18 cellular contexts compared by ENCODE assay signal in the genomic region with DNA sequence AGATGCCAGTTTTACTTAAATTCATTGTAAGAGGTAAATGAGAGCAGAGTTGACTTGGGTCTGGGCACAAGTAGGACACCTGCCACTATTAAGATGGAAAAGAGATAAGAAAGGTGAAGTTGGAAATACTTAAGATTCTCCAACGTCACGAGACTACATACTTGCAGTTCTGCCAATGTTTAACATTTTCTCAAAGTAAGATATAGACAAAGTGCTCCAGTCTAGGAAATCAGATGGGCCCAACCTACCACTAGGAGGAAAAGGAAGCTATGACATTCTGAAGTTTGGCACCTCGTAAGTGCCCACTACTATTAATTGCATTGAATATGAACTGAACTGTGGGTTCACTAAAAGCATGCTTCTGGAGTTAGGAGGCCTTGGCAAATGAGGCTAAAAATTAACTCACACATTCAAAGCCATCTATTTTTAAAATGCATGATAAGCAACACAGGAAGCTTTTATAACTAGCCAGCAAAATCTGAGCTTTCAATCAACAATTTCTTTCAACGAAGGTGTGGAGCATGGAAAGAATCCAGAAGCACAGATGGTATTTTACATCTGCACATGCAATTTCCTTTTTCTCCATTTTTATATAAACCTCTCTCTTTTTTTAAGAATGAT.
A peak's percentile ranks its signal among the peaks of the same experiment; 100 is the strongest.
DNase-seq lines count a peak whose midpoint lies in the region; ATAC-seq and TF ChIP-seq lines count a peak whose summit lies in the region.
"Had no signal": no experiment of that assay in that cellular context is flagged by ENCODE, and none has a peak within 500 bp of the region (broad histone marks: within the 10 kb centered on the region; RNA-seq: fewer than 3 reads in every experiment).

No MANE protein-coding gene starts in this region.

- H3K9me3 ChIP-seq in body of pancreas (no peaks in the 10 kb centered on the region), heart right ventricle (no peaks in the 10 kb centered on the region), left lung (no peaks in the 10 kb centered on the region)
- H3K9me3 ChIP-seq: Peyer's patch had no signal

- TF ChIP-seq CTCF in body of pancreas (IDR thresholded peaks at IDR 0.05), result peak in 2 of 7 experiments; percentile 7 to 13
- no peak for TF ChIP-seq CTCF in heart right ventricle (IDR thresholded peaks at IDR 0.05)
- TF ChIP-seq CTCF in left lung (IDR thresholded peaks at IDR 0.05), result no peak

- WGBS in body of pancreas, 2 donors, result 9 to 16% methylated on average over 4 of the region's 4 CpGs
- WGBS in heart right ventricle, 2 donors, result 8 to 20% methylated on average over 4 of the region's 4 CpGs

- H3K27me3 Mint-ChIP-seq in activated naive CD4-positive, alpha-beta T cell treated with anti-CD3 and anti-CD28 coated beads, Interleukin-2, amount 10 ng/mL, durations not matched to agents 7 days and 5 days, result no peaks in the 10 kb centered on the region
- H3K27me3 Mint-ChIP-seq: CD4-positive, CD25-positive, alpha-beta regulatory T cell had no signal

- H3K36me3 ChIP-seq in body of pancreas (replicated peaks in 1 of 2; ENCODE audit: insufficient read depth in 1 of 2, low read depth in 2 of 2) (no peaks in the 10 kb centered on the region), heart right ventricle (no peaks in the 10 kb centered on the region), left lung (no peaks in the 10 kb centered on the region)
- H3K36me3 ChIP-seq: Peyer's patch had no signal

- no peaks in the 10 kb centered on the region for H3K36me3 Mint-ChIP-seq in activated naive CD4-positive, alpha-beta T cell treated with anti-CD3 and anti-CD28 coated beads, Interleukin-2, amount 10 ng/mL, durations not matched to agents 7 days and 5 days
- H3K36me3 Mint-ChIP-seq: CD4-positive, CD25-positive, alpha-beta regulatory T cell; IgD-negative memory B cell had no signal

- H3K27ac ChIP-seq in body of pancreas, result peak overlapping the region in 3 of 4 donors; percentile 25 to 42 (median 33)
- H3K27ac ChIP-seq in heart right ventricle, result peak overlapping the region in 8 of 10 donors; percentile 8 to 70 (median 62)
- no peak overlapping the region for H3K27ac ChIP-seq in left lung
- H3K27ac ChIP-seq: Peyer's patch had no signal

- peaks cover 2% of the 10 kb centered on the region for H3K9me3 Mint-ChIP-seq in activated naive CD4-positive, alpha-beta T cell treated with anti-CD3 and anti-CD28 coated beads, Interleukin-2, amount 10 ng/mL, durations not matched to agents 7 days and 5 days

- TF ChIP-seq POLR2A in body of pancreas (IDR thresholded peaks at IDR 0.05), result no peak

- intact Hi-C loops in body of pancreas (cut with DNase I), result no loop called here
- intact Hi-C loops in heart right ventricle (cut with DNase I), result no loop called here
- intact Hi-C loops in left lung (cut with DNase I), result no loop called here

- H3K4me1 Mint-ChIP-seq in activated naive CD4-positive, alpha-beta T cell treated with anti-CD3 and anti-CD28 coated beads, Interleukin-2, amount 10 ng/mL, durations not matched to agents 7 days and 5 days, result no peaks in the 10 kb centered on the region
- H3K4me1 Mint-ChIP-seq: CD4-positive, CD25-positive, alpha-beta regulatory T cell; IgD-negative memory B cell had no signal

- H3K27me3 ChIP-seq in body of pancreas, result no peaks in the 10 kb centered on the region
- no peaks in the 10 kb centered on the region for H3K27me3 ChIP-seq in heart right ventricle
- H3K27me3 ChIP-seq in left lung, result no peaks in the 10 kb centered on the region
- H3K27me3 ChIP-seq: Peyer's patch had no signal

- in situ Hi-C loops in G401 (cut with HindIII; ENCODE audit: low sequenced_read_pairs), result no loop called here

- ATAC-seq in body of pancreas (peak; percentile 64), heart right ventricle (peak; percentile 18 to 88 (median 64)), left lung (peak; percentile 67)

- no peak overlapping the region for H3K4me3 Mint-ChIP-seq in activated naive CD4-positive, alpha-beta T cell treated with anti-CD3 and anti-CD28 coated beads, Interleukin-2, amount 10 ng/mL, durations not matched to agents 7 days and 5 days
- H3K4me3 Mint-ChIP-seq: CD4-positive, CD25-positive, alpha-beta regulatory T cell; IgD-negative memory B cell had no signal

- H3K27ac Mint-ChIP-seq in activated naive CD4-positive, alpha-beta T cell treated with anti-CD3 and anti-CD28 coated beads, Interleukin-2, amount 10 ng/mL, durations not matched to agents 7 days and 5 days, result no peak overlapping the region
- H3K27ac Mint-ChIP-seq: CD4-positive, CD25-positive, alpha-beta regulatory T cell; IgD-negative memory B cell had no signal

- CTCF ChIA-PET in activated naive CD4-positive, alpha-beta T cell treated with anti-CD3 and anti-CD28 coated beads, Interleukin-2, amount 10 ng/mL, durations not matched to agents 7 days and 5 days (lab: Charles Lee), result no interaction called here

- H3K4me3 ChIP-seq in body of pancreas, result no peak overlapping the region
- no peak overlapping the region for H3K4me3 ChIP-seq in heart right ventricle
- no peak overlapping the region for H3K4me3 ChIP-seq in left lung
- H3K4me3 ChIP-seq: Peyer's patch had no signal

- H3K4me1 ChIP-seq in body of pancreas (peaks cover 14% of the 10 kb centered on the region), heart right ventricle (peaks cover 0 to 28% (median 8%) of the 10 kb centered on the region in 9 donors), left lung (no peaks in the 10 kb centered on the region)
- H3K4me1 ChIP-seq: Peyer's patch had no signal

- peak; percentile 65 for DNase-seq in G401 (ENCODE audit: low spot score)
- peak in 1 of 4 donors; percentile 3 for DNase-seq in body of pancreas
- DNase-seq in heart right ventricle, result no peak
- DNase-seq in left lung, result no peak
- DNase-seq in activated naive CD4-positive, alpha-beta T cell treated with anti-CD3 and anti-CD28 coated beads, Interleukin-2, amount 10 ng/mL, durations not matched to agents 7 days and 5 days, result no peak
- no peak for DNase-seq in NAMALWA (ENCODE audit: low spot score)
- DNase-seq in GM03348 (ENCODE audit: low spot score), result no peak
- no peak for DNase-seq in hepatic stellate cell (ENCODE audit: low spot score)
- DNase-seq: CD4-positive, CD25-positive, alpha-beta regulatory T cell; DND-41; NCI-H1105 treated with DMSO at 0.1 percent for 48 hours; NCI-H2081; NCI-H2171; NCI-H345; NCI-H524 treated with DMSO at 0.1 percent for 48 hours; NCI-H82; Peyer's patch had no signal

Comparison
In these comparisons a context has a peak if more than half of its experiments do, and no peak if none do; other contexts are left out.
1. H3K27ac ChIP-seq: peak in body of pancreas (3 of 4) and heart right ventricle (8 of 10); none in left lung (0 of 2).
2. Peak in every context shown above with its lines, with median percentiles within 50 percentile points of each other: ATAC-seq.